In the genomic region with DNA sequence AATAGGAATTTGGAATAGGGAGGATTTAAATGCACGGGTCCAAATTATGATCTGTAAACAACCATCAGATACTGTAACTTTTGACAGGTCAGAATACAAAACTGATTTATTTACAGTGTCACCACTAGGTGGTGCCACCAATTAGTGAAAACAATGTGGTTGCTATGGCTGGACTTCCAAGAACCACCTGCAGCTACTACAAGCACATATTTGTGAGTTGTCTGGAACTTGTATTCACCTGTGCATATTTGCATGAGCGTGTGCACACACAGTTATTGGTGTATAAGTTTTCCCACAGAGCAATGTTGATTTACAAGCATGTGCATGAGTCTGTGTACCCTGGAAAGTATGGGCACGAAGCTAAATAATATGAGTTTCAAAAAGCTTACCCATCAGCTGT, we compare ENCODE assay signal across 8 cellular contexts. TPM values are rescaled to one million over a fixed set of nuclear protein-coding genes. Genes with fewer than 3 reads are reported as not detected.
DNase-seq lines count a peak whose midpoint lies in the region; ATAC-seq, FAIRE-seq and TF ChIP-seq lines count a peak whose summit lies in the region.

No MANE protein-coding gene starts in this region.

- no peak for ATAC-seq in GM18517 (IDR thresholded peaks at IDR 0.05; ENCODE audit: unreplicated experiment)

- H3K4me3 ChIP-seq in adipocyte (ENCODE audit: low read length) (no peak overlapping the region), suprapubic skin (no peak overlapping the region)

- no peaks in the 10 kb centered on the region for H3K36me3 ChIP-seq in adipocyte (ENCODE audit: control insufficient read depth, insufficient read depth, low read length, severe bottlenecking)
- no peaks in the 10 kb centered on the region for H3K36me3 ChIP-seq in suprapubic skin

- no peak for TF ChIP-seq EP300 in suprapubic skin (IDR thresholded peaks at IDR 0.05)

- H3K9me3 ChIP-seq in adipocyte (ENCODE audit: control insufficient read depth, low read length) (no peaks in the 10 kb centered on the region), suprapubic skin (no peaks in the 10 kb centered on the region)

- peak; percentile 11 for FAIRE-seq in H54 (lab: Jason Lieb, UNC)

- TF ChIP-seq CTCF in suprapubic skin (IDR thresholded peaks at IDR 0.05) = peak; percentile 51 to 76

- peaks cover 36% of the 10 kb centered on the region for H3K4me1 ChIP-seq in adipocyte (ENCODE audit: control insufficient read depth, insufficient read depth, low read length)
- H3K4me1 ChIP-seq in suprapubic skin = peaks cover 45% of the 10 kb centered on the region

- H3K27ac ChIP-seq in suprapubic skin = no peak overlapping the region

- no peak for TF ChIP-seq POLR2A in H54 (IDR thresholded peaks at IDR 0.05; ENCODE audit: low read depth, low read length)
- TF ChIP-seq POLR2A in suprapubic skin (IDR thresholded peaks at IDR 0.05) = no peak

- WGBS in suprapubic skin = 25% methylated on average over 3 of the region's 3 CpGs

- H3K27me3 ChIP-seq in adipocyte (replicated peaks; ENCODE audit: control insufficient read depth, insufficient read depth, low read length) = no peaks in the 10 kb centered on the region
- H3K27me3 ChIP-seq in suprapubic skin = peaks cover 3% of the 10 kb centered on the region

- H3K9ac ChIP-seq in adipocyte (ENCODE audit: low read length) = no peak overlapping the region

- DNase-seq in DMS153 (lab: John Stamatoyannopoulos, UW) (peak; percentile 27), H54 (ENCODE audit: insufficient read length, low spot score) (no peak), NCI-H526 treated with DMSO at 0.1 percent for 48 hours (lab: John Stamatoyannopoulos, UW) (peak; percentile 63), adipocyte (ENCODE audit: low read depth) (peak; percentile 80), inferior parietal cortex (ENCODE audit: extremely low spot score) (peak; percentile 71), suprapubic skin (ENCODE audit: low spot score in 2 of 2) (no peak), ecto neural progenitor cell (ENCODE audit: low spot score) (no peak)

RNA-seq across cellular contexts. Expression of a gene that starts 3.0 kb away (rescaled TPM):
- 1 to 10 TPM; 1.2 to 5.8 (median 2.9) TPM for total RNA-seq in suprapubic skin

RNA-seq across cellular contexts. Expression of a gene that starts 6.2 kb away (rescaled TPM):
- 1 to 10 TPM in 2 of 4 donors, under 1 TPM in 1, not detected in 1; 0.49 to 1.3 (median 1.1) TPM for total RNA-seq in suprapubic skin

RNA-seq across cellular contexts. Expression of a gene that starts 32.8 kb away (rescaled TPM):
- total RNA-seq in suprapubic skin = not detected

RNA-seq across cellular contexts. Expression of a gene that starts 54.9 kb away (rescaled TPM):
- not detected for total RNA-seq in suprapubic skin

Comparison
In these comparisons a context has a peak if more than half of its experiments do, and no peak if none do; other contexts are left out.
1. DNase-seq: peak in DMS153 (single experiment), NCI-H526 treated with DMSO at 0.1 percent for 48 hours (single experiment), adipocyte (single experiment) and inferior parietal cortex (single experiment); none in H54 (single experiment), suprapubic skin (0 of 2) and ecto neural progenitor cell (single experiment).